19 cellular contexts compared by ENCODE assay signal in genomic region chr3:71072288-71072687, GRCh38.
DNase-seq lines count a peak whose midpoint lies in the region; ATAC-seq and TF ChIP-seq lines count a peak whose summit lies in the region.
"Had no signal": no experiment of that assay in that cellular context is flagged by ENCODE, and none has a peak within 500 bp of the region (broad histone marks: within the 10 kb centered on the region; RNA-seq: fewer than 3 reads in every experiment).

No MANE protein-coding gene starts in this region.

- no peak overlapping the region for H3K27ac ChIP-seq in CD8-positive, alpha-beta memory T cell (ENCODE audit: low read depth, low read length)
- H3K27ac ChIP-seq in RWPE1: peak overlapping the region; percentile 56; the same call in 1 of the 2 replicates
- H3K27ac ChIP-seq: parathyroid adenoma, WERI-Rb-1 had no signal

- POLR2A ChIA-PET in CD8-positive, alpha-beta memory T cell (lab: Charles Lee): no interaction called here
- POLR2A ChIA-PET in RWPE1 (lab: Yijun Ruan, JAX; ENCODE audit: low non-redundant PET): no interaction called here
- POLR2A ChIA-PET in HEK293T (lab: Yijun Ruan, JAX): no interaction called here

- no peaks in the 10 kb centered on the region for H3K9me3 ChIP-seq in CD8-positive, alpha-beta memory T cell (ENCODE audit: low read length)
- H3K9me3 ChIP-seq in skeletal muscle satellite cell (replicated peaks; ENCODE audit: low read length): no peaks in the 10 kb centered on the region

- H3K4me3 ChIP-seq in CD8-positive, alpha-beta memory T cell (ENCODE audit: low read length): no peak overlapping the region
- H3K4me3 ChIP-seq in fibroblast of mammary gland (ENCODE audit: control insufficient read depth, low read depth, low read length): no peak overlapping the region
- H3K4me3 ChIP-seq in skeletal muscle satellite cell (ENCODE audit: low read length): no peak overlapping the region
- H3K4me3 ChIP-seq: GM12878, skin epidermis had no signal

- CTCF ChIA-PET in CD8-positive, alpha-beta memory T cell (lab: Charles Lee): no interaction called here
- CTCF ChIA-PET in RWPE1 (lab: Yijun Ruan, JAX) (no interaction called here), HEK293T (lab: Yijun Ruan, JAX) (no interaction called here)

- DNase-seq in CD8-positive, alpha-beta memory T cell: no peak
- DNase-seq in RWPE1 (ENCODE audit: low spot score): no peak
- DNase-seq in fibroblast of mammary gland (ENCODE audit: low read depth): peak; percentile 85
- no peak for DNase-seq in HEK293T (ENCODE audit: extremely low spot score)
- DNase-seq: aorta; GF-D8; glutamatergic neuron; NCI-H1105; NCI-H526 treated with DMSO at 0.1 percent for 48 hours; OCI-M1; SIG-M5; stimulated activated CD4-positive, alpha-beta T cell treated with anti-CD3 and anti-CD28 coated beads, Interleukin-4, amount 100 ng/mL, for 24 hours; WERI-Rb-1 had no signal

- no peaks in the 10 kb centered on the region for H3K27me3 Mint-ChIP-seq in CD8-positive, alpha-beta memory T cell

- H3K4me2 ChIP-seq in skeletal muscle satellite cell (ENCODE audit: low read length): no peak overlapping the region

- H3K36me3 Mint-ChIP-seq in CD8-positive, alpha-beta memory T cell: peaks cover 0 to 21% (median 13%) of the 10 kb centered on the region in 3 donors

- H3K4me3 Mint-ChIP-seq in CD8-positive, alpha-beta memory T cell: no peak overlapping the region

- TF ChIP-seq CTCF in RWPE1 (conservative IDR thresholded peaks at IDR 0.05; ENCODE audit: low read depth): no peak
- TF ChIP-seq CTCF in fibroblast of mammary gland (conservative IDR thresholded peaks at IDR 0.05; ENCODE audit: control insufficient read depth, insufficient read depth, low read depth, low read length): no peak

- peaks cover 61 to 91% (median 85%) of the 10 kb centered on the region in 3 donors for H3K4me1 Mint-ChIP-seq in CD8-positive, alpha-beta memory T cell

- peak overlapping the region in 5 of 8 donors; percentile 19 to 68 (median 52) for H3K27ac Mint-ChIP-seq in CD8-positive, alpha-beta memory T cell

- no peaks in the 10 kb centered on the region for H3K27me3 ChIP-seq in CD8-positive, alpha-beta memory T cell (ENCODE audit: insufficient read depth, low read length, poor library complexity, severe bottlenecking)
- H3K27me3 ChIP-seq in skeletal muscle satellite cell (ENCODE audit: control insufficient read depth, insufficient read depth, low read length): no peaks in the 10 kb centered on the region

- H3K9ac ChIP-seq in skeletal muscle satellite cell (ENCODE audit: low read depth, low read length): peak overlapping the region; percentile 41
- H3K9ac ChIP-seq: parathyroid adenoma had no signal

- H3K4me1 ChIP-seq in CD8-positive, alpha-beta memory T cell (ENCODE audit: insufficient read depth, low read length): peaks cover 58% of the 10 kb centered on the region
- peaks cover 57% of the 10 kb centered on the region for H3K4me1 ChIP-seq in skeletal muscle satellite cell (ENCODE audit: control insufficient read depth, insufficient read depth, low read length)
- H3K4me1 ChIP-seq: parathyroid adenoma had no signal

- ATAC-seq in GM21576 (IDR thresholded peaks at IDR 0.05; ENCODE audit: unreplicated experiment) (no peak), GM19463 (IDR thresholded peaks at IDR 0.05; ENCODE audit: unreplicated experiment) (no peak)
- ATAC-seq: GM12878 had no signal

- no peaks in the 10 kb centered on the region for H3K9me3 Mint-ChIP-seq in CD8-positive, alpha-beta memory T cell

- H3K36me3 ChIP-seq in CD8-positive, alpha-beta memory T cell (ENCODE audit: insufficient read depth, low read length): no peaks in the 10 kb centered on the region
- no peaks in the 10 kb centered on the region for H3K36me3 ChIP-seq in skeletal muscle satellite cell (ENCODE audit: insufficient read depth, low read length)
- H3K36me3 ChIP-seq: WERI-Rb-1 had no signal

TF ChIP-seq in HEK293T, 16 proteins besides CTCF, POLR2A, EP300 and RAD21:
- TF ChIP-seq TARDBP (IDR thresholded peaks at IDR 0.05) (no peak), PKNOX1 (IDR thresholded peaks at IDR 0.05) (no peak), CTBP1 (IDR thresholded peaks at IDR 0.05; ENCODE audit: borderline replicate concordance) (no peak), ELF4 (IDR thresholded peaks at IDR 0.05) (no peak)
TF ChIP-seq in HEK293T: peak in this region for 0.
